In the genomic region with DNA sequence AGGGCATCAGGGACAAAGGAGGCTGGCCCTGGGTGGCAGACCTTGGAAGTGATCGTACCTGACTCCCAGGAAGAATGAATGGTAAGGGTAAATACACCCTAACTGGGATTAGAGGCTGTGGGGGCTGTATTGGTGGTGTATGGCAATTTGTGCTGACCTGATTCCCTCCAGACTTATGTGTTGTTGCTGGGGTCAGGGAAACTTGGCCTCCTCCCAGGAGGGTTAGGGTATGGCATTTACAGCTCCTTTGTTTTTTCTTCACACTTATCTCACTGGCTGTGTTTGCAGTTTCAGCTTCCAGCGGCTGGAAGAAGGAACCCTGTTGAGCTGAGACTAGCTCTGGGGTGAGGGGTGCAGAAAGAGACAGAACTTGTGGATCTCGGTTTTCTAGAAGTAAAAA, we compare ENCODE assay signal across 1 cellular context.
TF ChIP-seq lines count a peak whose summit lies in the region.

No MANE protein-coding gene starts in this region.

TF ChIP-seq in K562, 482 proteins besides CTCF, POLR2A, EP300 and RAD21 (continued from another document and continues in another):
- TF ChIP-seq ZNF354B (CRISPR knock-in tag; IDR thresholded peaks at IDR 0.05) (no peak), CSDE1 (IDR thresholded peaks at IDR 0.05) (no peak), ZFPM2 (CRISPR knock-in tag; IDR thresholded peaks at IDR 0.05) (no peak), RBM22 (IDR thresholded peaks at IDR 0.05; ENCODE audit: low read depth, low read length, poor library complexity, severe bottlenecking) (no peak), SREBF2 (CRISPR knock-in tag; IDR thresholded peaks at IDR 0.05) (no peak), ZNF165 (CRISPR knock-in tag; IDR thresholded peaks at IDR 0.05; ENCODE audit: borderline replicate concordance) (no peak), DMBX1 (CRISPR knock-in tag; IDR thresholded peaks at IDR 0.05; ENCODE audit: borderline replicate concordance) (peak; percentile 56; the same call in 1 of the 2 replicates), SIN3B (IDR thresholded peaks at IDR 0.05; ENCODE audit: low read depth) (no peak), ZNF699 (CRISPR knock-in tag; IDR thresholded peaks at IDR 0.05; ENCODE audit: insufficient replicate concordance) (no peak), ZNF184 (CRISPR knock-in tag; IDR thresholded peaks at IDR 0.05) (no peak), CXXC5 (CRISPR knock-in tag; IDR thresholded peaks at IDR 0.05) (peak; percentile 10; the same call in 1 of the 2 replicates), SMAD4 (CRISPR knock-in tag; conservative IDR thresholded peaks at IDR 0.05) (0 out of 2 replicates have a peak, but pooled peaks have one; percentile 40), CEBPB (tag; IDR thresholded peaks at IDR 0.05) (no peak), ZBTB7A (IDR thresholded peaks at IDR 0.05; ENCODE audit: borderline replicate concordance, control insufficient read depth, low read depth, low read length) (no peak), KLF10 (CRISPR knock-in tag; IDR thresholded peaks at IDR 0.05) (no peak), NFE2 (IDR thresholded peaks at IDR 0.05; ENCODE audit: low read depth) (no peak), ZSCAN29 (IDR thresholded peaks at IDR 0.05) (no peak), PPARD (CRISPR knock-in tag; IDR thresholded peaks at IDR 0.05) (no peak), PCBP1 (IDR thresholded peaks at IDR 0.05; ENCODE audit: low read depth, low read length, poor library complexity, severe bottlenecking) (no peak), FOXP1 (CRISPR knock-in tag; IDR thresholded peaks at IDR 0.05) (no peak), ZNF282 (CRISPR knock-in tag; IDR thresholded peaks at IDR 0.05) (no peak), NEUROD1 (IDR thresholded peaks at IDR 0.05; ENCODE audit: borderline replicate concordance, low read depth, low read length, partially characterized antibody) (no peak), MTA1 (IDR thresholded peaks at IDR 0.05; ENCODE audit: borderline replicate concordance) (no peak), JUN (IDR thresholded peaks at IDR 0.05; ENCODE audit: borderline replicate concordance, low read depth, low read length) (no peak), JUN (CRISPR knock-in tag; IDR thresholded peaks at IDR 0.05; ENCODE audit: borderline replicate concordance) (no peak), YY1 (IDR thresholded peaks at IDR 0.05; ENCODE audit: borderline replicate concordance in 1 of 3, control insufficient read depth in 1 of 3, extremely low read depth in 1 of 3, insufficient read depth in 3 of 3, insufficient read length in 1 of 3, insufficient replicate concordance in 2 of 3, low read depth in 1 of 3, low read length in 2 of 3) (no peak), RFX1 (IDR thresholded peaks at IDR 0.05) (no peak)
- TF ChIP-seq, protein P1, sequence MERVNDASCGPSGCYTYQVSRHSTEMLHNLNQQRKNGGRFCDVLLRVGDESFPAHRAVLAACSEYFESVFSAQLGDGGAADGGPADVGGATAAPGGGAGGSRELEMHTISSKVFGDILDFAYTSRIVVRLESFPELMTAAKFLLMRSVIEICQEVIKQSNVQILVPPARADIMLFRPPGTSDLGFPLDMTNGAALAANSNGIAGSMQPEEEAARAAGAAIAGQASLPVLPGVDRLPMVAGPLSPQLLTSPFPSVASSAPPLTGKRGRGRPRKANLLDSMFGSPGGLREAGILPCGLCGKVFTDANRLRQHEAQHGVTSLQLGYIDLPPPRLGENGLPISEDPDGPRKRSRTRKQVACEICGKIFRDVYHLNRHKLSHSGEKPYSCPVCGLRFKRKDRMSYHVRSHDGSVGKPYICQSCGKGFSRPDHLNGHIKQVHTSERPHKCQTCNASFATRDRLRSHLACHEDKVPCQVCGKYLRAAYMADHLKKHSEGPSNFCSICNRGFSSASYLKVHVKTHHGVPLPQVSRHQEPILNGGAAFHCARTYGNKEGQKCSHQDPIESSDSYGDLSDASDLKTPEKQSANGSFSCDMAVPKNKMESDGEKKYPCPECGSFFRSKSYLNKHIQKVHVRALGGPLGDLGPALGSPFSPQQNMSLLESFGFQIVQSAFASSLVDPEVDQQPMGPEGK (CRISPR knock-in tag; IDR thresholded peaks at IDR 0.05; ENCODE audit: borderline replicate concordance) = no peak
- TF ChIP-seq, protein P2, sequence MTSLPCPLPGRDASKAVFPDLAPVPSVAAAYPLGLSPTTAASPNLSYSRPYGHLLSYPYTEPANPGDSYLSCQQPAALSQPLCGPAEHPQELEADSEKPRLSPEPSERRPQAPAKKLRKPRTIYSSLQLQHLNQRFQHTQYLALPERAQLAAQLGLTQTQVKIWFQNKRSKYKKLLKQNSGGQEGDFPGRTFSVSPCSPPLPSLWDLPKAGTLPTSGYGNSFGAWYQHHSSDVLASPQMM (CRISPR knock-in tag; IDR thresholded peaks at IDR 0.05) = no peak
- TF ChIP-seq, protein P3, sequence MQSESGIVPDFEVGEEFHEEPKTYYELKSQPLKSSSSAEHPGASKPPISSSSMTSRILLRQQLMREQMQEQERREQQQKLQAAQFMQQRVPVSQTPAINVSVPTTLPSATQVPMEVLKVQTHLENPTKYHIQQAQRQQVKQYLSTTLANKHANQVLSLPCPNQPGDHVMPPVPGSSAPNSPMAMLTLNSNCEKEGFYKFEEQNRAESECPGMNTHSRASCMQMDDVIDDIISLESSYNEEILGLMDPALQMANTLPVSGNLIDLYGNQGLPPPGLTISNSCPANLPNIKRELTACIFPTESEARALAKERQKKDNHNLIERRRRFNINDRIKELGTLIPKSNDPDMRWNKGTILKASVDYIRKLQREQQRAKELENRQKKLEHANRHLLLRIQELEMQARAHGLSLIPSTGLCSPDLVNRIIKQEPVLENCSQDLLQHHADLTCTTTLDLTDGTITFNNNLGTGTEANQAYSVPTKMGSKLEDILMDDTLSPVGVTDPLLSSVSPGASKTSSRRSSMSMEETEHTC (IDR thresholded peaks at IDR 0.05) = no peak
- TF ChIP-seq, protein P4, sequence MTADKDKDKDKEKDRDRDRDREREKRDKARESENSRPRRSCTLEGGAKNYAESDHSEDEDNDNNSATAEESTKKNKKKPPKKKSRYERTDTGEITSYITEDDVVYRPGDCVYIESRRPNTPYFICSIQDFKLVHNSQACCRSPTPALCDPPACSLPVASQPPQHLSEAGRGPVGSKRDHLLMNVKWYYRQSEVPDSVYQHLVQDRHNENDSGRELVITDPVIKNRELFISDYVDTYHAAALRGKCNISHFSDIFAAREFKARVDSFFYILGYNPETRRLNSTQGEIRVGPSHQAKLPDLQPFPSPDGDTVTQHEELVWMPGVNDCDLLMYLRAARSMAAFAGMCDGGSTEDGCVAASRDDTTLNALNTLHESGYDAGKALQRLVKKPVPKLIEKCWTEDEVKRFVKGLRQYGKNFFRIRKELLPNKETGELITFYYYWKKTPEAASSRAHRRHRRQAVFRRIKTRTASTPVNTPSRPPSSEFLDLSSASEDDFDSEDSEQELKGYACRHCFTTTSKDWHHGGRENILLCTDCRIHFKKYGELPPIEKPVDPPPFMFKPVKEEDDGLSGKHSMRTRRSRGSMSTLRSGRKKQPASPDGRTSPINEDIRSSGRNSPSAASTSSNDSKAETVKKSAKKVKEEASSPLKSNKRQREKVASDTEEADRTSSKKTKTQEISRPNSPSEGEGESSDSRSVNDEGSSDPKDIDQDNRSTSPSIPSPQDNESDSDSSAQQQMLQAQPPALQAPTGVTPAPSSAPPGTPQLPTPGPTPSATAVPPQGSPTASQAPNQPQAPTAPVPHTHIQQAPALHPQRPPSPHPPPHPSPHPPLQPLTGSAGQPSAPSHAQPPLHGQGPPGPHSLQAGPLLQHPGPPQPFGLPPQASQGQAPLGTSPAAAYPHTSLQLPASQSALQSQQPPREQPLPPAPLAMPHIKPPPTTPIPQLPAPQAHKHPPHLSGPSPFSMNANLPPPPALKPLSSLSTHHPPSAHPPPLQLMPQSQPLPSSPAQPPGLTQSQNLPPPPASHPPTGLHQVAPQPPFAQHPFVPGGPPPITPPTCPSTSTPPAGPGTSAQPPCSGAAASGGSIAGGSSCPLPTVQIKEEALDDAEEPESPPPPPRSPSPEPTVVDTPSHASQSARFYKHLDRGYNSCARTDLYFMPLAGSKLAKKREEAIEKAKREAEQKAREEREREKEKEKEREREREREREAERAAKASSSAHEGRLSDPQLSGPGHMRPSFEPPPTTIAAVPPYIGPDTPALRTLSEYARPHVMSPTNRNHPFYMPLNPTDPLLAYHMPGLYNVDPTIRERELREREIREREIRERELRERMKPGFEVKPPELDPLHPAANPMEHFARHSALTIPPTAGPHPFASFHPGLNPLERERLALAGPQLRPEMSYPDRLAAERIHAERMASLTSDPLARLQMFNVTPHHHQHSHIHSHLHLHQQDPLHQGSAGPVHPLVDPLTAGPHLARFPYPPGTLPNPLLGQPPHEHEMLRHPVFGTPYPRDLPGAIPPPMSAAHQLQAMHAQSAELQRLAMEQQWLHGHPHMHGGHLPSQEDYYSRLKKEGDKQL (CRISPR knock-in tag; IDR thresholded peaks at IDR 0.05; ENCODE audit: borderline replicate concordance) = no peak
- TF ChIP-seq, protein P5, sequence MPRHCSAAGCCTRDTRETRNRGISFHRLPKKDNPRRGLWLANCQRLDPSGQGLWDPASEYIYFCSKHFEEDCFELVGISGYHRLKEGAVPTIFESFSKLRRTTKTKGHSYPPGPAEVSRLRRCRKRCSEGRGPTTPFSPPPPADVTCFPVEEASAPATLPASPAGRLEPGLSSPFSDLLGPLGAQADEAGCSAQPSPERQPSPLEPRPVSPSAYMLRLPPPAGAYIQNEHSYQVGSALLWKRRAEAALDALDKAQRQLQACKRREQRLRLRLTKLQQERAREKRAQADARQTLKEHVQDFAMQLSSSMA (CRISPR knock-in tag; IDR thresholded peaks at IDR 0.05) = no peak
- TF ChIP-seq, protein P6, sequence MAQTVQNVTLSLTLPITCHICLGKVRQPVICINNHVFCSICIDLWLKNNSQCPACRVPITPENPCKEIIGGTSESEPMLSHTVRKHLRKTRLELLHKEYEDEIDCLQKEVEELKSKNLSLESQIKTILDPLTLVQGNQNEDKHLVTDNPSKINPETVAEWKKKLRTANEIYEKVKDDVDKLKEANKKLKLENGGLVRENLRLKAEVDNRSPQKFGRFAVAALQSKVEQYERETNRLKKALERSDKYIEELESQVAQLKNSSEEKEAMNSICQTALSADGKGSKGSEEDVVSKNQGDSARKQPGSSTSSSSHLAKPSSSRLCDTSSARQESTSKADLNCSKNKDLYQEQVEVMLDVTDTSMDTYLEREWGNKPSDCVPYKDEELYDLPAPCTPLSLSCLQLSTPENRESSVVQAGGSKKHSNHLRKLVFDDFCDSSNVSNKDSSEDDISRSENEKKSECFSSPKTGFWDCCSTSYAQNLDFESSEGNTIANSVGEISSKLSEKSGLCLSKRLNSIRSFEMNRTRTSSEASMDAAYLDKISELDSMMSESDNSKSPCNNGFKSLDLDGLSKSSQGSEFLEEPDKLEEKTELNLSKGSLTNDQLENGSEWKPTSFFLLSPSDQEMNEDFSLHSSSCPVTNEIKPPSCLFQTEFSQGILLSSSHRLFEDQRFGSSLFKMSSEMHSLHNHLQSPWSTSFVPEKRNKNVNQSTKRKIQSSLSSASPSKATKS (CRISPR knock-in tag; IDR thresholded peaks at IDR 0.05) = no peak
- TF ChIP-seq, protein P7, sequence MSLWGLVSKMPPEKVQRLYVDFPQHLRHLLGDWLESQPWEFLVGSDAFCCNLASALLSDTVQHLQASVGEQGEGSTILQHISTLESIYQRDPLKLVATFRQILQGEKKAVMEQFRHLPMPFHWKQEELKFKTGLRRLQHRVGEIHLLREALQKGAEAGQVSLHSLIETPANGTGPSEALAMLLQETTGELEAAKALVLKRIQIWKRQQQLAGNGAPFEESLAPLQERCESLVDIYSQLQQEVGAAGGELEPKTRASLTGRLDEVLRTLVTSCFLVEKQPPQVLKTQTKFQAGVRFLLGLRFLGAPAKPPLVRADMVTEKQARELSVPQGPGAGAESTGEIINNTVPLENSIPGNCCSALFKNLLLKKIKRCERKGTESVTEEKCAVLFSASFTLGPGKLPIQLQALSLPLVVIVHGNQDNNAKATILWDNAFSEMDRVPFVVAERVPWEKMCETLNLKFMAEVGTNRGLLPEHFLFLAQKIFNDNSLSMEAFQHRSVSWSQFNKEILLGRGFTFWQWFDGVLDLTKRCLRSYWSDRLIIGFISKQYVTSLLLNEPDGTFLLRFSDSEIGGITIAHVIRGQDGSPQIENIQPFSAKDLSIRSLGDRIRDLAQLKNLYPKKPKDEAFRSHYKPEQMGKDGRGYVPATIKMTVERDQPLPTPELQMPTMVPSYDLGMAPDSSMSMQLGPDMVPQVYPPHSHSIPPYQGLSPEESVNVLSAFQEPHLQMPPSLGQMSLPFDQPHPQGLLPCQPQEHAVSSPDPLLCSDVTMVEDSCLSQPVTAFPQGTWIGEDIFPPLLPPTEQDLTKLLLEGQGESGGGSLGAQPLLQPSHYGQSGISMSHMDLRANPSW (CRISPR knock-in tag; IDR thresholded peaks at IDR 0.05) = no peak
- TF ChIP-seq, protein P8, sequence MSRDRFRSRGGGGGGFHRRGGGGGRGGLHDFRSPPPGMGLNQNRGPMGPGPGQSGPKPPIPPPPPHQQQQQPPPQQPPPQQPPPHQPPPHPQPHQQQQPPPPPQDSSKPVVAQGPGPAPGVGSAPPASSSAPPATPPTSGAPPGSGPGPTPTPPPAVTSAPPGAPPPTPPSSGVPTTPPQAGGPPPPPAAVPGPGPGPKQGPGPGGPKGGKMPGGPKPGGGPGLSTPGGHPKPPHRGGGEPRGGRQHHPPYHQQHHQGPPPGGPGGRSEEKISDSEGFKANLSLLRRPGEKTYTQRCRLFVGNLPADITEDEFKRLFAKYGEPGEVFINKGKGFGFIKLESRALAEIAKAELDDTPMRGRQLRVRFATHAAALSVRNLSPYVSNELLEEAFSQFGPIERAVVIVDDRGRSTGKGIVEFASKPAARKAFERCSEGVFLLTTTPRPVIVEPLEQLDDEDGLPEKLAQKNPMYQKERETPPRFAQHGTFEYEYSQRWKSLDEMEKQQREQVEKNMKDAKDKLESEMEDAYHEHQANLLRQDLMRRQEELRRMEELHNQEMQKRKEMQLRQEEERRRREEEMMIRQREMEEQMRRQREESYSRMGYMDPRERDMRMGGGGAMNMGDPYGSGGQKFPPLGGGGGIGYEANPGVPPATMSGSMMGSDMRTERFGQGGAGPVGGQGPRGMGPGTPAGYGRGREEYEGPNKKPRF (IDR thresholded peaks at IDR 0.05; ENCODE audit: low read depth, low read length) = no peak
- TF ChIP-seq, protein P9, sequence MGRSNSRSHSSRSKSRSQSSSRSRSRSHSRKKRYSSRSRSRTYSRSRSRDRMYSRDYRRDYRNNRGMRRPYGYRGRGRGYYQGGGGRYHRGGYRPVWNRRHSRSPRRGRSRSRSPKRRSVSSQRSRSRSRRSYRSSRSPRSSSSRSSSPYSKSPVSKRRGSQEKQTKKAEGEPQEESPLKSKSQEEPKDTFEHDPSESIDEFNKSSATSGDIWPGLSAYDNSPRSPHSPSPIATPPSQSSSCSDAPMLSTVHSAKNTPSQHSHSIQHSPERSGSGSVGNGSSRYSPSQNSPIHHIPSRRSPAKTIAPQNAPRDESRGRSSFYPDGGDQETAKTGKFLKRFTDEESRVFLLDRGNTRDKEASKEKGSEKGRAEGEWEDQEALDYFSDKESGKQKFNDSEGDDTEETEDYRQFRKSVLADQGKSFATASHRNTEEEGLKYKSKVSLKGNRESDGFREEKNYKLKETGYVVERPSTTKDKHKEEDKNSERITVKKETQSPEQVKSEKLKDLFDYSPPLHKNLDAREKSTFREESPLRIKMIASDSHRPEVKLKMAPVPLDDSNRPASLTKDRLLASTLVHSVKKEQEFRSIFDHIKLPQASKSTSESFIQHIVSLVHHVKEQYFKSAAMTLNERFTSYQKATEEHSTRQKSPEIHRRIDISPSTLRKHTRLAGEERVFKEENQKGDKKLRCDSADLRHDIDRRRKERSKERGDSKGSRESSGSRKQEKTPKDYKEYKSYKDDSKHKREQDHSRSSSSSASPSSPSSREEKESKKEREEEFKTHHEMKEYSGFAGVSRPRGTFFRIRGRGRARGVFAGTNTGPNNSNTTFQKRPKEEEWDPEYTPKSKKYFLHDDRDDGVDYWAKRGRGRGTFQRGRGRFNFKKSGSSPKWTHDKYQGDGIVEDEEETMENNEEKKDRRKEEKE (IDR thresholded peaks at IDR 0.05; ENCODE audit: borderline replicate concordance in 1 of 2, control insufficient read depth in 1 of 2, low read depth in 2 of 2, low read length in 1 of 2) = no peak
